15 cellular contexts compared by ENCODE assay signal in the genomic region with DNA sequence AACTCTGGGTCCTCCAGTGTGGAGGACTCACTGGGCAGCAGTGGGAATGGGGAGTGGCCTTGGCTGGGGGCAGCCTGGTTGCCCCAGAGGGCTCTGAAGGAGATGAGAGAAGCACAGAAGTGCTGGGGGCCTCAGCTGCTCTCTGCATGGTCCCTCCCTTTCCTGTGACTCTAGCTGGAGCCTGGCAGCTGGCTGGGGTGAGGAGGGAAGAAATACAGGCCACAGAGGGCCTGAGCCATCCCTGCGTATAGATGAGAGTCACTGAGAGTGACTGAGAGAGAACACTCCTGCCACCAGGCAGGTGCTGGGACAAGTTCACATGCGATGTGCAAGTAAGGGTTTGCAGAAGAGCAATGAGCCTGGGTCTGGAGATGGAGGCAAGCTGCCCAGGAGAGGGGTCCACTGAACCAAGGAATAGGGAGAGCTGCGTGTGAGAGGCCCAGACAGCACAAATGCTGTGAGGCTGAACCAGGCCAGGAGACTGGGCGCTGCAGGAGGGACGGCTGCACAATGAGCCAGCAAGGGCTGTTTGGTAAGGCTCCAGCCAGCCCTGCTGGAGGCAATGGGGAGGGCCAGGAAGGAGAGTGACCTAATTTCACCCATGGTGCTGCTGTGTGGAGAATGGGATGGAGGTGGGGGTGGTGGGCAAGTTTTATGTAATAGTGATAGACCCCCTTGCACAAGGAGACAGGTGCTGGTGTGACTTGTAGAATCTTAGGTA.
DNase-seq lines count a peak whose midpoint lies in the region; ATAC-seq, FAIRE-seq and TF ChIP-seq lines count a peak whose summit lies in the region.
"Had no signal": no experiment of that assay in that cellular context is flagged by ENCODE, and none has a peak within 500 bp of the region (broad histone marks: within the 10 kb centered on the region; RNA-seq: fewer than 3 reads in every experiment).

No MANE protein-coding gene starts in this region.

- WGBS in H1 (ENCODE audit: extremely low coverage in 1 of 2, insufficient coverage in 1 of 2, insufficient read length in 1 of 2, insufficient replicate concordance in 2 of 2, low coverage in 1 of 2, low lambda C conversion rate in 2 of 2, missing lambda C conversion rate in 1 of 2), 2 experiments: 68% methylated on average over 5 of the region's 5 CpGs; no CpG with 5 or more reads in 1 of the 2 experiments
- no CpG with 5 or more reads among the region's 5 CpGs for WGBS in neuronal stem cell (ENCODE audit: extremely low coverage in 2 of 2, insufficient read length in 2 of 2, insufficient replicate concordance in 1 of 2), 2 donors

- TF ChIP-seq CTCF in BE2C (IDR thresholded peaks at IDR 0.05; ENCODE audit: low read depth, low read length): 0 out of 2 replicates have a peak, but pooled peaks have one; percentile 23
- no peak for TF ChIP-seq CTCF in H1 (IDR thresholded peaks at IDR 0.05; ENCODE audit: control extremely low read depth in 1 of 3, insufficient read depth in 1 of 3, low read depth in 1 of 3, low read length in 3 of 3)

- no peak overlapping the region for H3K14ac ChIP-seq in H1 (ENCODE audit: insufficient read length)
- H3K14ac ChIP-seq in neuronal stem cell (ENCODE audit: low read length): peak overlapping the region; percentile 26

- no peak overlapping the region for H4K5ac ChIP-seq in H1 (ENCODE audit: insufficient read length, low read depth, low read length)

- ATAC-seq in HG03095 (IDR thresholded peaks at IDR 0.05; ENCODE audit: unreplicated experiment) (no peak), GM21360 (IDR thresholded peaks at IDR 0.05; ENCODE audit: unreplicated experiment) (no peak), HG03469 (IDR thresholded peaks at IDR 0.05; ENCODE audit: unreplicated experiment) (no peak)
- ATAC-seq: activated CD8-positive, alpha-beta T cell treated with anti-CD3 and anti-CD28 coated beads, Interleukin-2, amount 10 ng/mL, durations not matched to agents 7 days and 5 days; activated T-helper 17 cell treated with anti-CD3 and anti-CD28 coated beads, Interleukin-2, amount 50 U/mL, for 72 hours had no signal

- TF ChIP-seq EP300 in H1 (IDR thresholded peaks at IDR 0.05; ENCODE audit: borderline replicate concordance in 1 of 2, low read depth in 2 of 2, low read length in 2 of 2): no peak

- H2BK5ac ChIP-seq in H1 (ENCODE audit: low read depth, low read length): no peak overlapping the region
- no peak overlapping the region for H2BK5ac ChIP-seq in neuronal stem cell (ENCODE audit: low read length)

- no peak overlapping the region for H2BK15ac ChIP-seq in H1 (ENCODE audit: low read length)
- peak overlapping the region; percentile 47 for H2BK15ac ChIP-seq in neuronal stem cell (ENCODE audit: low read length)

- H3K4me3 ChIP-seq in BE2C (ENCODE audit: low read depth, low read length): no peak overlapping the region
- no peak overlapping the region for H3K4me3 ChIP-seq in MG63
- H3K4me3 ChIP-seq in H1 (ENCODE audit: extremely low read depth in 1 of 4, insufficient read depth in 2 of 4, low read depth in 3 of 4, low read length in 4 of 4): no peak overlapping the region
- H3K4me3 ChIP-seq in neuronal stem cell (ENCODE audit: low read length in 2 of 2): no peak overlapping the region
- H3K4me3 ChIP-seq: ascending aorta, SK-N-MC had no signal

- H3K27ac ChIP-seq in H1 (ENCODE audit: low read depth, low read length) (no peak overlapping the region; the same call in 1 of the 2 replicates), neuronal stem cell (replicated peaks; ENCODE audit: low read length) (no peak overlapping the region)
- H3K27ac ChIP-seq: KMS-11, SK-N-MC had no signal

- H3K18ac ChIP-seq in H1 (ENCODE audit: extremely low read depth, low read length) (no peak overlapping the region), neuronal stem cell (ENCODE audit: low read length) (peak overlapping the region; percentile 73)

- CTCF ChIA-PET in H1 (lab: Charles Lee; ENCODE audit: partially characterized antibody): interaction anchor here (0.9 to 1.7 kb wide), 3 partner anchors 10 to 841 kb away, joined by 3 to 4 read pairs (median 4); no protein-coding TSS in a partner anchor

- H3K4me1 ChIP-seq in BE2C (peaks cover 68% of the 10 kb centered on the region), H1 (replicated peaks in 1 of 4; ENCODE audit: control insufficient read depth in 3 of 4, insufficient read depth in 4 of 4, low read length in 3 of 4) (peaks cover 0 to 5% (median 0%) of the 10 kb centered on the region in 4 experiments; a peak in 1 of 7 replicates), neuronal stem cell (ENCODE audit: control insufficient read depth in 2 of 2, insufficient read depth in 1 of 2, low read depth in 1 of 2, low read length in 2 of 2) (peaks cover 0 to 3% of the 10 kb centered on the region in 2 donors)

- no peak overlapping the region for H3K56ac ChIP-seq in H1 (replicated peaks; ENCODE audit: insufficient read length, low read depth, low read length)

- H3K27me3 ChIP-seq in BE2C: no peaks in the 10 kb centered on the region
- no peaks in the 10 kb centered on the region for H3K27me3 ChIP-seq in MG63
- no peaks in the 10 kb centered on the region; a peak in 2 of 7 replicates for H3K27me3 ChIP-seq in H1 (replicated peaks in 1 of 4; ENCODE audit: control insufficient read depth in 3 of 4, extremely low read depth in 1 of 4, insufficient read depth in 3 of 4, low read length in 3 of 4)
- H3K27me3 ChIP-seq in neuronal stem cell (ENCODE audit: control insufficient read depth in 3 of 3, insufficient read depth in 3 of 3, low read depth in 1 of 3, low read length in 3 of 3): peaks cover 0 to 6% (median 0%) of the 10 kb centered on the region in 3 experiments
- H3K27me3 ChIP-seq: ascending aorta had no signal

- no peak for TF ChIP-seq RAD21 in H1 (IDR thresholded peaks at IDR 0.05 in 1 of 2, conservative IDR thresholded peaks at IDR 0.05 in 1 of 2; ENCODE audit: low read depth in 2 of 2, low read length in 2 of 2)

- H3K9me3 ChIP-seq in BE2C: no peaks in the 10 kb centered on the region
- no peaks in the 10 kb centered on the region for H3K9me3 ChIP-seq in MG63
- H3K9me3 ChIP-seq in H1 (ENCODE audit: insufficient read depth in 2 of 2, low read depth in 1 of 2, low read length in 1 of 2): no peaks in the 10 kb centered on the region
- no peaks in the 10 kb centered on the region for H3K9me3 ChIP-seq in neuronal stem cell (replicated peaks in 1 of 2; ENCODE audit: control insufficient read depth in 2 of 2, insufficient read depth in 1 of 2, low read depth in 1 of 2, low read length in 2 of 2)
- H3K9me3 ChIP-seq: ascending aorta had no signal

- no peak for TF ChIP-seq POLR2A in H1 (IDR thresholded peaks at IDR 0.05; ENCODE audit: control extremely low read depth in 1 of 2, low read depth in 2 of 2, low read length in 2 of 2)

- POLR2A ChIA-PET in H1 (lab: Charles Lee; ENCODE audit: partially characterized antibody): no interaction called here

- H3K79me1 ChIP-seq in H1 (ENCODE audit: low read depth, low read length): no peaks in the 10 kb centered on the region; the same call in 1 of the 2 replicates
- H3K79me1 ChIP-seq in neuronal stem cell (ENCODE audit: low read depth, low read length): no peaks in the 10 kb centered on the region

- H3K23me2 ChIP-seq in H1 (ENCODE audit: low read depth, low read length): no peaks in the 10 kb centered on the region

- H3K79me2 ChIP-seq in H1 (ENCODE audit: control insufficient read depth in 1 of 2, insufficient read depth in 2 of 2, low read length in 2 of 2): no peaks in the 10 kb centered on the region

- H4K91ac ChIP-seq in H1 (replicated peaks; ENCODE audit: insufficient read length, low read length): no peak overlapping the region
- H4K91ac ChIP-seq in neuronal stem cell (ENCODE audit: low read depth, low read length, poor library complexity): no peak overlapping the region

- H3K36me3 ChIP-seq in BE2C (no peaks in the 10 kb centered on the region), MG63 (no peaks in the 10 kb centered on the region), H1 (ENCODE audit: control insufficient read depth in 2 of 4, insufficient read depth in 4 of 4, low read length in 3 of 4) (no peaks in the 10 kb centered on the region), neuronal stem cell (replicated peaks in 1 of 2; ENCODE audit: control insufficient read depth in 2 of 2, insufficient read depth in 2 of 2, low read length in 2 of 2) (no peaks in the 10 kb centered on the region)
- H3K36me3 ChIP-seq: ascending aorta had no signal

- no peak overlapping the region for H3K23ac ChIP-seq in H1 (ENCODE audit: insufficient read length)
- no peak overlapping the region for H3K23ac ChIP-seq in neuronal stem cell (ENCODE audit: low read depth, low read length, poor library complexity)

- H3K9ac ChIP-seq in H1 (replicated peaks in 1 of 4; ENCODE audit: extremely low read depth in 1 of 4, low read depth in 3 of 4, low read length in 3 of 4): no peak overlapping the region
- H3K9ac ChIP-seq in neuronal stem cell (ENCODE audit: low read depth, low read length, poor library complexity): no peak overlapping the region
- H3K9ac ChIP-seq: KMS-11 had no signal

- H4K8ac ChIP-seq in H1 (ENCODE audit: extremely low read depth, insufficient read depth, low read length) (no peak overlapping the region; the same call in 1 of the 2 replicates), neuronal stem cell (ENCODE audit: low read depth, low read length) (no peak overlapping the region)

- H2AFZ ChIP-seq in H1 (ENCODE audit: low read length) (no peak overlapping the region), neuronal stem cell (ENCODE audit: low read length) (no peak overlapping the region)

- DNase-seq in BE2C: peak; percentile 61
- peak; percentile 81 for DNase-seq in MG63
- DNase-seq in H1 (ENCODE audit: low read depth in 1 of 2, low spot score in 2 of 2): no peak
- DNase-seq in neuronal stem cell (ENCODE audit: low spot score): no peak
- DNase-seq in OCI-M2 (lab: John Stamatoyannopoulos, UW; ENCODE audit: unreplicated experiment): no peak
- DNase-seq: activated CD8-positive, alpha-beta T cell treated with anti-CD3 and anti-CD28 coated beads, Interleukin-2, amount 10 ng/mL, durations not matched to agents 7 days and 5 days; effector CD8-positive, alpha-beta T cell; NCI-H187 had no signal

- 0 out of 2 replicates have a peak overlapping the region, but pooled peaks have one; percentile 6 for H2AK5ac ChIP-seq in H1 (ENCODE audit: low read depth, low read length)
- peak overlapping the region; percentile 11 for H2AK5ac ChIP-seq in neuronal stem cell (ENCODE audit: low read depth, low read length)

- no peaks in the 10 kb centered on the region for H4K20me1 ChIP-seq in H1 (replicated peaks in 1 of 2; ENCODE audit: control insufficient read depth in 1 of 2, insufficient read depth in 2 of 2, low read length in 2 of 2)

- H2BK20ac ChIP-seq in H1 (ENCODE audit: low read length): no peak overlapping the region

- H3K4me2 ChIP-seq in H1 (ENCODE audit: insufficient read depth in 1 of 2, low read depth in 2 of 2, low read length in 2 of 2): no peak overlapping the region
- H3K4me2 ChIP-seq in neuronal stem cell (ENCODE audit: insufficient read depth, low read length, poor library complexity, severe bottlenecking): no peak overlapping the region
- H3K4me2 ChIP-seq: KMS-11 had no signal

- no peak overlapping the region for H2BK12ac ChIP-seq in H1 (ENCODE audit: low read depth, low read length)
- no peak overlapping the region for H2BK12ac ChIP-seq in neuronal stem cell (ENCODE audit: low read length)

- FAIRE-seq in H1 (lab: Jason Lieb, UNC): no peak

- H2BK120ac ChIP-seq in H1 (replicated peaks; ENCODE audit: low read depth, low read length) (no peak overlapping the region), neuronal stem cell (ENCODE audit: low read depth, low read length) (no peak overlapping the region)

- H3K4ac ChIP-seq in H1 (replicated peaks; ENCODE audit: insufficient read length, low read depth, low read length) (no peak overlapping the region), neuronal stem cell (ENCODE audit: low read length) (no peak overlapping the region)

Comparison
In these comparisons a context has a peak if more than half of its experiments do, and no peak if none do; other contexts are left out.
1. DNase-seq: peak in BE2C (single experiment) and MG63 (single experiment); none in H1 (0 of 2), neuronal stem cell (single experiment) and OCI-M2 (single experiment).